Comparison of ENCODE assay signal across 27 cellular contexts in genomic region chr1:216830836-216831235, GRCh38.
DNase-seq lines count a peak whose midpoint lies in the region; ATAC-seq and TF ChIP-seq lines count a peak whose summit lies in the region.
"Had no signal": no experiment of that assay in that cellular context is flagged by ENCODE, and none has a peak within 500 bp of the region (broad histone marks: within the 10 kb centered on the region; RNA-seq: fewer than 3 reads in every experiment).

No MANE protein-coding gene starts in this region.

- no peaks in the 10 kb centered on the region for H3K4me1 ChIP-seq in endodermal cell (ENCODE audit: control insufficient read depth, insufficient read depth, low read length)

- no peaks in the 10 kb centered on the region for H3K36me3 ChIP-seq in endodermal cell (ENCODE audit: control insufficient read depth, insufficient read depth, low read length)
- H3K36me3 ChIP-seq: HAP-1 had no signal

- H3K9me3 ChIP-seq in endodermal cell (ENCODE audit: control insufficient read depth, low read length) = peaks cover 6% of the 10 kb centered on the region
- H3K9me3 ChIP-seq: HAP-1 had no signal

- DNase-seq in NCI-H2227 treated with DMSO at 0.1 percent for 48 hours (lab: John Stamatoyannopoulos, UW) (peak; percentile 11), NCI-H2227 (lab: John Stamatoyannopoulos, UW; ENCODE audit: unreplicated experiment) (no peak), endodermal cell (no peak), head of caudate nucleus (peak in 30 of 42 donors; percentile 10 to 81 (median 44)), putamen (ENCODE audit: low spot score) (peak; percentile 76), NCI-H1436 (lab: John Stamatoyannopoulos, UW) (no peak)
- no peak for DNase-seq in stimulated activated naive CD8-positive, alpha-beta T cell treated with anti-CD3 and anti-CD28 coated beads, Interleukin-15, amount 100 ng/mL, for 72 hours
- DNase-seq: 8988T; AML-193; C1 segment of cervical spinal cord; Calu3; CD8-positive, alpha-beta memory T cell; GDM1; MM.1S; NCI-H1048; NCI-H1436 treated with DMSO at 0.1 percent for 48 hours; NCI-H1930; NCI-H2171; NCI-H446; NCI-H526; OCI-M1 had no signal

- H3K27ac Mint-ChIP-seq in endodermal cell = no peak overlapping the region
- H3K27ac Mint-ChIP-seq in stimulated activated naive CD8-positive, alpha-beta T cell treated with anti-CD3 and anti-CD28 coated beads, Interleukin-15, amount 100 ng/mL, for 72 hours = no peak overlapping the region
- H3K27ac Mint-ChIP-seq: CD8-positive, alpha-beta memory T cell had no signal

- H3K4me1 Mint-ChIP-seq in endodermal cell = peaks cover 9% of the 10 kb centered on the region
- H3K4me1 Mint-ChIP-seq in stimulated activated naive CD8-positive, alpha-beta T cell treated with anti-CD3 and anti-CD28 coated beads, Interleukin-15, amount 100 ng/mL, for 72 hours = no peaks in the 10 kb centered on the region
- H3K4me1 Mint-ChIP-seq: CD8-positive, alpha-beta memory T cell had no signal

- peaks cover 9% of the 10 kb centered on the region for H3K27me3 Mint-ChIP-seq in endodermal cell (ENCODE audit: insufficient read depth)
- no peaks in the 10 kb centered on the region for H3K27me3 Mint-ChIP-seq in stimulated activated naive CD8-positive, alpha-beta T cell treated with anti-CD3 and anti-CD28 coated beads, Interleukin-15, amount 100 ng/mL, for 72 hours
- H3K27me3 Mint-ChIP-seq: CD8-positive, alpha-beta memory T cell had no signal

- no peaks in the 10 kb centered on the region for H3K27me3 ChIP-seq in endodermal cell (ENCODE audit: control insufficient read depth, insufficient read depth, low read length, poor library complexity, severe bottlenecking)

- no peak overlapping the region for H3K4me3 ChIP-seq in endodermal cell (ENCODE audit: low read length)
- H3K4me3 ChIP-seq: HAP-1, K562 had no signal

- intact Hi-C loops in head of caudate nucleus (cut with DNase I) = no loop called here

- H3K36me3 Mint-ChIP-seq in endodermal cell (ENCODE audit: low read depth) = no peaks in the 10 kb centered on the region
- H3K36me3 Mint-ChIP-seq: CD8-positive, alpha-beta memory T cell had no signal

- peak; percentile 28 for TF ChIP-seq CTCF in endodermal cell (conservative IDR thresholded peaks at IDR 0.05)

- no peak overlapping the region for H3K4me3 Mint-ChIP-seq in endodermal cell
- H3K4me3 Mint-ChIP-seq in stimulated activated naive CD8-positive, alpha-beta T cell treated with anti-CD3 and anti-CD28 coated beads, Interleukin-15, amount 100 ng/mL, for 72 hours = no peak overlapping the region
- H3K4me3 Mint-ChIP-seq: CD8-positive, alpha-beta memory T cell had no signal

- no peak for ATAC-seq in stimulated activated naive CD8-positive, alpha-beta T cell treated with anti-CD3 and anti-CD28 coated beads, Interleukin-15, amount 100 ng/mL, for 72 hours
- no peak for ATAC-seq in HG03135 (IDR thresholded peaks at IDR 0.05; ENCODE audit: unreplicated experiment)
- ATAC-seq: HepG2, K562, Right ventricle myocardium inferior had no signal

- no peak overlapping the region for H3K27ac ChIP-seq in endodermal cell (ENCODE audit: low read depth, low read length)
- H3K27ac ChIP-seq: HL-60 had no signal

- WGBS in endodermal cell (ENCODE audit: insufficient coverage in 1 of 2, insufficient read length in 1 of 2), 2 experiments = 88% methylated on average over 3 of the region's 3 CpGs; no CpG with 5 or more reads in 1 of the 2 experiments

- no peak overlapping the region for H3K9ac ChIP-seq in endodermal cell (ENCODE audit: extremely low read depth, low read length, poor library complexity, severe bottlenecking)

- peaks cover 8% of the 10 kb centered on the region for H3K9me3 Mint-ChIP-seq in endodermal cell
- peaks cover 11 to 28% of the 10 kb centered on the region in 2 donors for H3K9me3 Mint-ChIP-seq in stimulated activated naive CD8-positive, alpha-beta T cell treated with anti-CD3 and anti-CD28 coated beads, Interleukin-15, amount 100 ng/mL, for 72 hours

Comparison
In these comparisons a context has a peak if more than half of its experiments do, and no peak if none do; other contexts are left out.
1. DNase-seq: peak in NCI-H2227 treated with DMSO at 0.1 percent for 48 hours (single experiment), head of caudate nucleus (30 of 42) and putamen (single experiment); none in NCI-H2227 (single experiment), endodermal cell (single experiment), stimulated activated naive CD8-positive, alpha-beta T cell treated with anti-CD3 and anti-CD28 coated beads, Interleukin-15, amount 100 ng/mL, for 72 hours (0 of 2) and NCI-H1436 (single experiment).